ENCODE assay signal across 29 cellular contexts in the genomic region with DNA sequence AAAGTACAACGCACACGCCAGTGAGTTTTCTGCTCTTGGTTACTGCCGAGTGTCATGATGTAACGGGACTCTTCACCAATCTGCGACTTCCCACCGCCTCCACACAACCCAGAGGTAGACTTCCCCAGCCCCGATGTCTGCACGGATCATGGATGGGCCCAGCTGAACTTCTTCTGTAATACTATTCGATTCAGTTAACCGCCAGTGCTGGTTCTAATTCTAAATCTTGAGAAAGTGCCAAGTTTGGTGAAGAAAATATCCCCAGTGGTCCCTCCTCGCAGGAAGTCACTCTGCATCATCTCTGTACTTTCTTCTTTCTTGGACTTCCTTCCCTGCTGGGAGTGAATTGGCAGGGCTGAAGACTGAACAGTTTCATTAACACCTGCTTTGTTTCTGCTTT.
"Had no signal": no experiment of that assay in that cellular context is flagged by ENCODE, and none has a peak within 500 bp of the region (broad histone marks: within the 10 kb centered on the region; RNA-seq: fewer than 3 reads in every experiment).

No MANE protein-coding gene starts in this region.

- H3K9me3 Mint-ChIP-seq: stimulated activated naive B cell treated with anti-CD40 and anti-IgM and Interleukin-4, amounts not matched to agents 10 μg/mL and 1 μg/mL and 100 μg/mL, for 72 hours had no signal

- H3K4me1 Mint-ChIP-seq: mesothelial cell of epicardium; naive B cell; natural killer cell; stimulated activated naive B cell treated with anti-CD40 and anti-IgM and Interleukin-4, amounts not matched to agents 10 μg/mL and 1 μg/mL and 100 μg/mL, for 72 hours had no signal

- H3K4me1 ChIP-seq: left lung, lower lobe of right lung, pancreas, prostate gland, stomach, testis, thyroid gland, transverse colon, upper lobe of left lung, vagina had no signal

- H3K9me3 ChIP-seq: lower lobe of right lung, pancreas, prostate gland, testis, thyroid gland, transverse colon, upper lobe of left lung, vagina had no signal

- H3K27ac ChIP-seq: left lung, lower lobe of right lung, pancreas, prostate gland, skin epidermis, stomach, testis, thyroid gland, transverse colon, upper lobe of left lung, vagina had no signal

- H3K27me3 ChIP-seq: left lung, pancreas, stomach, testis, thyroid gland, transverse colon, upper lobe of left lung, vagina had no signal

- H3K4me3 Mint-ChIP-seq: mesothelial cell of epicardium; naive B cell; natural killer cell; stimulated activated naive B cell treated with anti-CD40 and anti-IgM and Interleukin-4, amounts not matched to agents 10 μg/mL and 1 μg/mL and 100 μg/mL, for 72 hours had no signal

- H3K4me3 ChIP-seq: left lung, lower lobe of right lung, pancreas, prostate gland, skin epidermis, stomach, testis, thyroid gland, transverse colon, upper lobe of left lung, vagina had no signal

- H3K36me3 Mint-ChIP-seq: mesothelial cell of epicardium; naive B cell; natural killer cell; stimulated activated naive B cell treated with anti-CD40 and anti-IgM and Interleukin-4, amounts not matched to agents 10 μg/mL and 1 μg/mL and 100 μg/mL, for 72 hours had no signal

- DNase-seq: hippocampal formation; kidney glomerular epithelial cell; left cardiac atrium; left lung; lower lobe of right lung; mesendoderm; naive B cell; natural killer cell; nucleus accumbens; pancreas; posterior cingulate gyrus; retina; right cardiac atrium; stimulated activated CD4-positive, alpha-beta T cell treated with anti-CD3 and anti-CD28 coated beads, Interleukin-12 subunit alpha, Interleukin-12 subunit beta, amount 100 ng/mL, for 4 hours; stimulated activated CD4-positive, alpha-beta T cell treated with anti-CD3 and anti-CD28 coated beads, Interleukin-15, amount 100 ng/mL, for 24 hours; stimulated activated CD4-positive, alpha-beta T cell treated with anti-CD3 and anti-CD28 coated beads, Interleukin-2, amount 100 ng/mL, for 24 hours; stimulated activated CD4-positive, alpha-beta T cell treated with anti-CD3 and anti-CD28 coated beads, Interleukin-4, amount 100 ng/mL, for 1 hour; stimulated activated naive B cell treated with anti-CD40 and anti-IgM and Interleukin-4, amounts not matched to agents 10 μg/mL and 1 μg/mL and 100 μg/mL, for 72 hours; stimulated activated naive CD8-positive, alpha-beta T cell treated with anti-CD3 and anti-CD28 coated beads, Interleukin-15, Interleukin-2, amounts not matched to agents 100 U/mL and 50 U/mL, for 24 hours; stomach; testis; thyroid gland; transverse colon; upper lobe of left lung had no signal

- H3K27ac Mint-ChIP-seq: mesothelial cell of epicardium; naive B cell; natural killer cell; stimulated activated naive B cell treated with anti-CD40 and anti-IgM and Interleukin-4, amounts not matched to agents 10 μg/mL and 1 μg/mL and 100 μg/mL, for 72 hours had no signal

- H3K36me3 ChIP-seq: left lung, lower lobe of right lung, pancreas, prostate gland, stomach, thyroid gland, transverse colon, upper lobe of left lung, vagina had no signal

- H3K27me3 Mint-ChIP-seq: stimulated activated naive B cell treated with anti-CD40 and anti-IgM and Interleukin-4, amounts not matched to agents 10 μg/mL and 1 μg/mL and 100 μg/mL, for 72 hours had no signal

- ATAC-seq: left cardiac atrium; left lung; lower lobe of right lung; natural killer cell; pancreas; right cardiac atrium; sciatic nerve; stimulated activated naive B cell treated with anti-CD40 and anti-IgM and Interleukin-4, amounts not matched to agents 10 μg/mL and 1 μg/mL and 100 μg/mL, for 72 hours; stimulated activated naive CD8-positive, alpha-beta T cell treated with anti-CD3 and anti-CD28 coated beads, Interleukin-15, Interleukin-2, amounts not matched to agents 100 U/mL and 50 U/mL, for 24 hours had no signal
